In the genomic region with DNA sequence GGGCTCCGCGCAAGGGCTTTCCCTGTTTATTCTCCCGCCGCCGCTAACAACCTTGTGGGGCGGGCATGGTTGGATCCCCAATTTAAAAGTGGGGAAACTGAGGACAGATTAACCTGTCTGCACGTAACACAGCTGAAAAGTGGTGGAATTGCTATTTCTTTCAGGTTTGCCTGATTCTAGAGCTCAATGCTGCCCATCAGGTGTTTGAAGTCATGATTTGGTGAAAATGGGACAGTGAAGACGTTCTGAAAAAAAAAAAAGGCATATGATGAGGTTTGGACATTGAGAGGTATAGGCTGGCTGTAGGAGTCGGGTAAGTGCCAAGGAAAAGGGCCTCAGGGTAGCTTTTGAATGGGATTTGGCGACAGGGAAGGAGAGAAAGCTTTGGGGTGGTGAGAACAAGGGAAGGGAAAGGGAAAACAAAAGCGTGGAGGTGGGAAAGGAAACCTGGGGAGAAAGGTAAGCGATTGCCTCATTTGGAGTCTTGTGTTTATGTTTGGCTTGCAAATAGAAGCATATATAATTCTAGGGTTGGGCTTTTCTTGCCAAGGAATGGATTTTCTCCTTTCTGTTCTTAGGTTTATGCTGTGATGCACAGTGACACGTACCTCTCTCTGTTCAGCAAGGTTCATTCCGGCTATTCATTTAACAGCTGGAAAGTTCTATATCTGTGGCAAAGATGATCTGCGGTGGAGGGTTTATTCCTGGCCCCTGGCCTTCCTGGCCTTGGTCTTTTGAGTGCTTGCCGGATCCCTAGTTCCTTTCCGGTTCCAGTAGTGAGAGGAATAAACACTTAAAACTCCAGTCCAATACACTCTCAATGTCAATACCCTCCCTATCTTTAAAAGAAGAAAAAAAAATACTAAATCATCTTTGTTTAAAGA, we compare ENCODE assay signal across 8 cellular contexts. TPM values are rescaled to one million over a fixed set of nuclear protein-coding genes. Genes with fewer than 3 reads are reported as not detected.
A peak's percentile ranks its signal among the peaks of the same experiment; 100 is the strongest.
DNase-seq lines count a peak whose midpoint lies in the region; ATAC-seq and TF ChIP-seq lines count a peak whose summit lies in the region.

No MANE protein-coding gene starts in this region.

- H3K27ac ChIP-seq in colonic mucosa, result peak overlapping the region; percentile 97

- TF ChIP-seq CTCF in colonic mucosa (IDR thresholded peaks at IDR 0.05) (no peak), GM13977 (IDR thresholded peaks at IDR 0.05; ENCODE audit: extremely low read depth, insufficient read depth, missing control alignments) (no peak)

- H3K36me3 Mint-ChIP-seq in natural killer cell treated with Interleukin-12 subunit alpha and Interleukin-12 subunit beta and Interleukin-15 and Interleukin-18, amount 100 ng/mL, for 72 hours, result peaks cover 4% of the 10 kb centered on the region

- H3K9me3 ChIP-seq in colonic mucosa, result no peaks in the 10 kb centered on the region

- peaks cover 49% of the 10 kb centered on the region in 2 donors for H3K4me1 Mint-ChIP-seq in natural killer cell treated with Interleukin-12 subunit alpha and Interleukin-12 subunit beta and Interleukin-15 and Interleukin-18, amount 100 ng/mL, for 72 hours (ENCODE audit: low read depth in 2 of 2)

- H3K36me3 ChIP-seq in colonic mucosa, result no peaks in the 10 kb centered on the region

- H3K4me3 Mint-ChIP-seq in natural killer cell treated with Interleukin-12 subunit alpha and Interleukin-12 subunit beta and Interleukin-15 and Interleukin-18, amount 100 ng/mL, for 72 hours, result peak overlapping the region; percentile 90

- H3K27me3 ChIP-seq in colonic mucosa, result no peaks in the 10 kb centered on the region

- peak overlapping the region; percentile 54 for H3K4me3 ChIP-seq in colonic mucosa

- in situ Hi-C loops in GM13977 (cut with MboI; ENCODE audit: low pct_unique_long_range_greater_than_20kb, low sequenced_read_pairs, unreplicated experiment), result no loop called here

- peak overlapping the region; percentile 63 to 97 for H3K27ac Mint-ChIP-seq in natural killer cell treated with Interleukin-12 subunit alpha and Interleukin-12 subunit beta and Interleukin-15 and Interleukin-18, amount 100 ng/mL, for 72 hours

- peak; percentile 17 for DNase-seq in COLO668 (lab: John Stamatoyannopoulos, UW; ENCODE audit: unreplicated experiment)
- DNase-seq in M059J (ENCODE audit: low read depth), result peak; percentile 20
- DNase-seq in colonic mucosa, result no peak
- no peak for DNase-seq in natural killer cell treated with Interleukin-12 subunit alpha and Interleukin-12 subunit beta and Interleukin-15 and Interleukin-18, amount 100 ng/mL, for 72 hours (ENCODE audit: low spot score)
- no peak for DNase-seq in germinal center (ENCODE audit: low spot score)
- DNase-seq in GM13977 (ENCODE audit: low spot score), result no peak
- no peak for DNase-seq in SKM-1 treated with dmso at 0.1 percent for 144 hours (lab: John Stamatoyannopoulos, UW; ENCODE audit: unreplicated experiment)
- no peak for DNase-seq in hepatic stellate cell (ENCODE audit: low spot score)

- no peak for ATAC-seq in natural killer cell treated with Interleukin-12 subunit alpha and Interleukin-12 subunit beta and Interleukin-15 and Interleukin-18, amount 100 ng/mL, for 72 hours

- no peaks in the 10 kb centered on the region for H3K27me3 Mint-ChIP-seq in natural killer cell treated with Interleukin-12 subunit alpha and Interleukin-12 subunit beta and Interleukin-15 and Interleukin-18, amount 100 ng/mL, for 72 hours

- intact Hi-C loops in colonic mucosa (cut with DNase I), result no loop called here

- no peaks in the 10 kb centered on the region for H3K9me3 Mint-ChIP-seq in natural killer cell treated with Interleukin-12 subunit alpha and Interleukin-12 subunit beta and Interleukin-15 and Interleukin-18, amount 100 ng/mL, for 72 hours

- H3K4me1 ChIP-seq in colonic mucosa, result peaks cover 2% of the 10 kb centered on the region

- peak overlapping the region; percentile 67 to 92 for H3K9ac ChIP-seq in colonic mucosa (ENCODE audit: low read depth in 2 of 2, low read length in 2 of 2)

RNA-seq across cellular contexts. Expression of a gene that starts 2.4 kb away (rescaled TPM):
- total RNA-seq in M059J (2014; rRNA removed; shearing (Covaris generic)), result 21.2 and 29.3 TPM in 2 replicates
- 10 to 100 TPM; 20.7 to 30.3 TPM for total RNA-seq in colonic mucosa
- 10 to 100 TPM; 55.5 to 57.9 TPM for total RNA-seq in natural killer cell treated with Interleukin-12 subunit alpha and Interleukin-12 subunit beta and Interleukin-15 and Interleukin-18, amount 100 ng/mL, for 72 hours

Comparison
In these comparisons a context has a peak if more than half of its experiments do, and no peak if none do; other contexts are left out.
1. DNase-seq: peak in COLO668 (single experiment) and M059J (single experiment); none in colonic mucosa (single experiment), natural killer cell treated with Interleukin-12 subunit alpha and Interleukin-12 subunit beta and Interleukin-15 and Interleukin-18, amount 100 ng/mL, for 72 hours (single experiment), germinal center (single experiment), GM13977 (single experiment), SKM-1 treated with dmso at 0.1 percent for 144 hours (single experiment) and hepatic stellate cell (single experiment).